16 cellular contexts compared by ENCODE assay signal in the genomic region with DNA sequence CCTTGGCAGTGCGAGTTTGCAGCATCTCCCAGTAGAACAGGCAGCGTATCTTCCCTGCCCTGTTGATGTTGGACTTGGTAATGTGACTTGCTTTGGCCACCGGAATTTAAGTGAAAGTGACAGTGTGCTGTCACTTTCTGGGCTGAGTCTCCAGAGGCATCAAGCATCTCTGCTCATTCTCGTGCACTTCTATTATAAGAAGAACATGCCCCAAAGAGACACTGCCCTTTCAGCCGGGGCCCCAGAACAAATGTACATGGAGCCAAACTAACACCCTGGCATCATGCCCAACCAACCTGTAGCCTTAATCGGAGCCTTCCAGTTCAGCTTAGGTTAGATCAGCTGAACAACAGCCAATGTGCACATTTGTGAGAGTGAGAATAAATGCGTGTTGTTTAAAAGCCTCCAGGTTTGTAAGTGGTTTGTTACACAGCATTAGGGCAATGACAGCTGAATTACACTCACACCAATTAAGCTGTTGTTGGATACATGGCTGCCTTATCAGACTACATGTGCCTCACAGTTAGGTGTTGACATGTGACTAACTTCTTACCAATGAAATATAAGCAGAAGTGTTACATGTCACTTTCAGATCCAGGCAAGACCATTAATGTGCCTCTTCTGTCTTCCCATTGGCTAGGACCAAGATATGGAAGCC. TPM values are rescaled to one million over a fixed set of nuclear protein-coding genes. Genes with fewer than 3 reads are reported as not detected.
A peak's percentile ranks its signal among the peaks of the same experiment; 100 is the strongest.
DNase-seq lines count a peak whose midpoint lies in the region; ATAC-seq lines count a peak whose summit lies in the region.
"Had no signal": no experiment of that assay in that cellular context is flagged by ENCODE, and none has a peak within 500 bp of the region (broad histone marks: within the 10 kb centered on the region; RNA-seq: fewer than 3 reads in every experiment).

No MANE protein-coding gene starts in this region.

- H3K18ac ChIP-seq in mesendoderm (ENCODE audit: low read length), result no peak overlapping the region

- H3K4ac ChIP-seq in mesendoderm (ENCODE audit: low read depth, low read length), result no peak overlapping the region

- no peak overlapping the region for H2BK15ac ChIP-seq in mesendoderm (replicated peaks; ENCODE audit: low read depth)

- H4K8ac ChIP-seq in mesendoderm (ENCODE audit: low read depth, low read length), result no peak overlapping the region

- peak overlapping the region; percentile 31 for H3K23ac ChIP-seq in mesendoderm (ENCODE audit: low read length)

- ATAC-seq in Right ventricle myocardium inferior, result peak; percentile 94
- peak; percentile 94 for ATAC-seq in left cardiac atrium
- no peak for ATAC-seq in HG03280 (IDR thresholded peaks at IDR 0.05; ENCODE audit: unreplicated experiment)
- ATAC-seq in GM19324 (IDR thresholded peaks at IDR 0.05; ENCODE audit: low FRiP score, unreplicated experiment), result no peak
- ATAC-seq: GM23338 had no signal

- H3K79me2 ChIP-seq in mesendoderm (ENCODE audit: control insufficient read depth, insufficient read depth, low read length), result no peaks in the 10 kb centered on the region

- no peak overlapping the region for H2BK120ac ChIP-seq in mesendoderm (ENCODE audit: low read depth, low read length)

- DNase-seq in Right ventricle myocardium inferior (ENCODE audit: missing footprints), result no peak
- no peak for DNase-seq in cardiac septum (ENCODE audit: low spot score)
- DNase-seq in left cardiac atrium, result peak; percentile 50
- no peak for DNase-seq in mesendoderm
- no peak for DNase-seq in iPS-NIHi7 (ENCODE audit: extremely low spot score)
- DNase-seq: 8988T; AML-193; Caco-2; CD8-positive, alpha-beta memory T cell; DND-41; GDM1; H9 had no signal

- no peaks in the 10 kb centered on the region for H3K36me3 ChIP-seq in mesendoderm (ENCODE audit: control insufficient read depth, insufficient read depth, low read length)
- H3K36me3 ChIP-seq: BLaER1 had no signal

- WGBS in mesendoderm (ENCODE audit: extremely low coverage, insufficient coverage, low lambda C conversion rate), result no CpG with 5 or more reads among the region's 7 CpGs

- no peak overlapping the region for H3K27ac ChIP-seq in mesendoderm (ENCODE audit: low read depth, low read length)
- H3K27ac ChIP-seq: BLaER1 had no signal

- no peak overlapping the region for H3K9ac ChIP-seq in mesendoderm (ENCODE audit: low read length)
- H3K9ac ChIP-seq: BLaER1 had no signal

- no peak overlapping the region for H3K4me3 ChIP-seq in mesendoderm (ENCODE audit: low read length)
- H3K4me3 ChIP-seq: BLaER1, GM23338 had no signal

- H3K27me3 ChIP-seq in mesendoderm (ENCODE audit: insufficient read depth, low read length, poor library complexity), result no peaks in the 10 kb centered on the region
- H3K27me3 ChIP-seq: BLaER1 had no signal

- intact Hi-C loops in Right ventricle myocardium inferior (cut with DNase I) (no loop called here), cardiac septum (cut with DNase I) (no loop called here), left cardiac atrium (cut with DNase I) (no loop called here)

- H3K4me2 ChIP-seq in mesendoderm (ENCODE audit: low read length), result no peak overlapping the region
- H3K4me2 ChIP-seq: BLaER1, GM23338 had no signal

- no peaks in the 10 kb centered on the region for H3K79me1 ChIP-seq in mesendoderm (ENCODE audit: low read length)

- H3K56ac ChIP-seq in mesendoderm (ENCODE audit: low read length), result no peak overlapping the region

- no peaks in the 10 kb centered on the region for H3K4me1 ChIP-seq in mesendoderm (ENCODE audit: control insufficient read depth, low read depth, low read length)
- H3K4me1 ChIP-seq: BLaER1, Caco-2 had no signal

- no peak overlapping the region for H2AK5ac ChIP-seq in mesendoderm (ENCODE audit: low read length)

- no peak overlapping the region for H4K5ac ChIP-seq in mesendoderm (ENCODE audit: low read length)

- H2BK5ac ChIP-seq in mesendoderm (ENCODE audit: low read length), result no peak overlapping the region

RNA-seq across cellular contexts. Expression of gene FRMD3, which starts 22.1 kb away (rescaled TPM):
- total RNA-seq in Right ventricle myocardium inferior (98.9 TPM), cardiac septum (123 TPM), left cardiac atrium (10 to 100 TPM; 40.0 to 63.6 TPM)
- 0.11 TPM for polyA plus RNA-seq in mesendoderm (2013, experiment 1 of 2)
- polyA plus RNA-seq in mesendoderm (2013, experiment 2 of 2), result 0.21 TPM
- total RNA-seq: Caco-2 had no signal

Comparison
In these comparisons a context has a peak if more than half of its experiments do, and no peak if none do; other contexts are left out.
1. ATAC-seq: peak in Right ventricle myocardium inferior (single experiment) and left cardiac atrium (2 of 2); none in HG03280 (single experiment) and GM19324 (single experiment).